In the genomic region with DNA sequence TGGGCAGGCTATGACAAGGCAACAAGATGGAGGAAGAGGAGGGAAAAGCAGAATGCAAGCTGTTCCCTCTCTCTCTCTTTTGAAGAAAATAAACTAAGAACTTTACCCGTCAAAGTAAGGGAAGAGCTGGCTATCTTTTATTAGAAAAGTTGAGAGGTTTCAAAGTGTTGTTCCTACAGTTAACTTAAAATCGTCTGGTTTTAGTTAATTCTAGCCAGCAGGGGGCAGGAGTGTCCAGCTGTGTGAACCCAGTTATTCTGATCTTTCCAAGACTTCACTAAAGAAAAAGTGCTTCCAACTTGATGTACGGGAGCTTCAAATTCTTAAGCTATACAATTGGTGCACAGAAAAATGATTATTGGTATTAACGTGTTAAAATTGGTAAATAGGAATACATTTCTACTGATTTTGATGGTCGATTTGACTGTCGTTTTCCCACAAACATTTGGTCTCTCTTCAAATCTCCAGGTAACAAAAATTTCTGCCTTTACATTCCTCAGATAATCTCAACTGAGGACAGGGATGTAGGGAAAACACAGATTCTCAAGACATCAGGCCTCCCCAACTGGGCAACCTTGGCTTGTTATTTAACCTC, we compare ENCODE assay signal across 9 cellular contexts. TPM values are rescaled to one million over a fixed set of nuclear protein-coding genes. Genes with fewer than 3 reads are reported as not detected.
DNase-seq lines count a peak whose midpoint lies in the region; ATAC-seq and TF ChIP-seq lines count a peak whose summit lies in the region.
"Had no signal": no experiment of that assay in that cellular context is flagged by ENCODE, and none has a peak within 500 bp of the region (broad histone marks: within the 10 kb centered on the region; RNA-seq: fewer than 3 reads in every experiment).

No MANE protein-coding gene starts in this region.

- no peak overlapping the region for H3K18ac ChIP-seq in H9 (ENCODE audit: insufficient read length, low read depth, low read length)

- H3K4me2 ChIP-seq in H9 (ENCODE audit: insufficient read depth, insufficient read length, low read length) = no peak overlapping the region

- peak; percentile 74 for TF ChIP-seq CTCF in H9 (conservative IDR thresholded peaks at IDR 0.05)
- TF ChIP-seq CTCF in right atrium auricular region (IDR thresholded peaks at IDR 0.05) = peak; percentile 46 to 82

- H3K23me2 ChIP-seq in H9 (ENCODE audit: insufficient read length, low read depth, low read length, poor library complexity, severe bottlenecking) = peaks cover 4% of the 10 kb centered on the region

- no peaks in the 10 kb centered on the region for H3K79me1 ChIP-seq in H9 (ENCODE audit: insufficient read depth, low read depth, low read length, poor library complexity, severe bottlenecking)

- H3K9ac ChIP-seq in H9 (ENCODE audit: extremely low read depth, insufficient read length, low read length) = no peak overlapping the region

- no peak overlapping the region for H3K4ac ChIP-seq in H9 (ENCODE audit: low read depth, low read length)

- 0 out of 2 replicates have a peak, but pooled peaks cover 3% of the 10 kb centered on the region for H3K4me1 ChIP-seq in H9 (ENCODE audit: insufficient read depth, low read length)
- H3K4me1 ChIP-seq in right atrium auricular region = peaks cover 0 to 14% of the 10 kb centered on the region in 2 donors

- no peak overlapping the region for H2BK120ac ChIP-seq in H9 (ENCODE audit: low read depth, low read length, poor library complexity, severe bottlenecking)

- H3K79me2 ChIP-seq in H9 (ENCODE audit: insufficient read depth, low read length) = no peaks in the 10 kb centered on the region

- H3K4me3 ChIP-seq in right atrium auricular region = no peak overlapping the region

- H3K27me3 ChIP-seq in H9 (ENCODE audit: insufficient read depth, low read length) = peaks cover 9% of the 10 kb centered on the region; the same call in 1 of the 2 replicates
- no peaks in the 10 kb centered on the region for H3K27me3 ChIP-seq in right atrium auricular region

- no peak overlapping the region for H2BK20ac ChIP-seq in H9 (ENCODE audit: low read depth, low read length, poor library complexity, severe bottlenecking)

- no peak overlapping the region for H3T11ph ChIP-seq in H9 (ENCODE audit: low read length)

- no peak overlapping the region for H2BK12ac ChIP-seq in H9 (ENCODE audit: insufficient read length, low read depth, low read length)

- peaks cover 3% of the 10 kb centered on the region for H4K20me1 ChIP-seq in H9 (ENCODE audit: control insufficient read depth, insufficient read depth, insufficient read length)

- H3K9me3 Mint-ChIP-seq in H9 = peaks cover 12 to 14% of the 10 kb centered on the region in 2 experiments; a peak in 4 of 5 replicates
- peaks cover 4% of the 10 kb centered on the region for H3K9me3 Mint-ChIP-seq in activated naive CD8-positive, alpha-beta T cell treated with anti-CD3 and anti-CD28 coated beads, Interleukin-2, amount 50 U/mL, for 24 hours

- H3K23ac ChIP-seq in H9 (ENCODE audit: insufficient read length, low read depth, low read length) = no peak overlapping the region

- no peak for ATAC-seq in activated naive CD8-positive, alpha-beta T cell treated with anti-CD3 and anti-CD28 coated beads, Interleukin-2, amount 50 U/mL, for 24 hours
- ATAC-seq in sciatic nerve = peak; percentile 53
- ATAC-seq in GM18868 (IDR thresholded peaks at IDR 0.05; ENCODE audit: unreplicated experiment) = no peak

- DNase-seq in D341Med (ENCODE audit: low spot score) (peak; percentile 53), H9 (no peak), OCI-M2 (lab: John Stamatoyannopoulos, UW; ENCODE audit: unreplicated experiment) (peak; percentile 20), right atrium auricular region (ENCODE audit: low spot score) (peak; percentile 64), sciatic nerve (ENCODE audit: low spot score) (peak; percentile 61), NK-92 (lab: John Stamatoyannopoulos, UW; ENCODE audit: unreplicated experiment) (no peak)
- DNase-seq in activated naive CD8-positive, alpha-beta T cell treated with anti-CD3 and anti-CD28 coated beads, Interleukin-2, amount 50 U/mL, for 24 hours = peak; percentile 54
- DNase-seq: activated naive CD8-positive, alpha-beta T cell treated with anti-CD3 and anti-CD28 coated beads, Interleukin-2, amount 10 ng/mL, durations not matched to agents 7 days and 5 days had no signal

- H3K56ac ChIP-seq in H9 (ENCODE audit: insufficient read length, low read depth, low read length) = no peak overlapping the region

- H2BK5ac ChIP-seq in H9 (ENCODE audit: insufficient read length, low read length) = no peak overlapping the region

- no peak overlapping the region for H4K5ac ChIP-seq in H9 (ENCODE audit: insufficient read length, low read depth, low read length)

- H3K27ac ChIP-seq in H9 (ENCODE audit: insufficient read length, low read depth, low read length) (no peak overlapping the region), right atrium auricular region (no peak overlapping the region)

- H3K14ac ChIP-seq in H9 (ENCODE audit: insufficient read depth, low read length) = no peak overlapping the region

- H3K27ac Mint-ChIP-seq in H9 = no peak overlapping the region
- no peak overlapping the region for H3K27ac Mint-ChIP-seq in activated naive CD8-positive, alpha-beta T cell treated with anti-CD3 and anti-CD28 coated beads, Interleukin-2, amount 50 U/mL, for 24 hours
- H3K27ac Mint-ChIP-seq: activated naive CD8-positive, alpha-beta T cell treated with anti-CD3 and anti-CD28 coated beads, Interleukin-2, amount 10 ng/mL, durations not matched to agents 7 days and 5 days had no signal

- no peaks in the 10 kb centered on the region for H3K9me3 ChIP-seq in H9 (ENCODE audit: control insufficient read depth, low read depth, low read length)
- H3K9me3 ChIP-seq in right atrium auricular region = peaks cover 0 to 4% of the 10 kb centered on the region in 2 donors

- no CpG with 5 or more reads among the region's 6 CpGs for WGBS in H9 (ENCODE audit: extremely low coverage, insufficient read length, low lambda C conversion rate)

- no peak overlapping the region for H4K8ac ChIP-seq in H9 (replicated peaks; ENCODE audit: insufficient read length, low read depth, low read length)

- peaks cover 45% of the 10 kb centered on the region for H3K27me3 Mint-ChIP-seq in H9 (ENCODE audit: low read depth)
- H3K27me3 Mint-ChIP-seq in activated naive CD8-positive, alpha-beta T cell treated with anti-CD3 and anti-CD28 coated beads, Interleukin-2, amount 50 U/mL, for 24 hours = peaks cover 20% of the 10 kb centered on the region

- H4K91ac ChIP-seq in H9 (ENCODE audit: insufficient read length, low read depth, low read length) = no peak overlapping the region

- peaks cover 15 to 17% of the 10 kb centered on the region in 2 experiments for H3K4me1 Mint-ChIP-seq in H9
- peaks cover 17% of the 10 kb centered on the region for H3K4me1 Mint-ChIP-seq in activated naive CD8-positive, alpha-beta T cell treated with anti-CD3 and anti-CD28 coated beads, Interleukin-2, amount 50 U/mL, for 24 hours

- no peak overlapping the region for H2AFZ ChIP-seq in H9 (ENCODE audit: low read length)

- H3K36me3 Mint-ChIP-seq in H9 (ENCODE audit: insufficient read depth in 1 of 3, low read depth in 3 of 3) = peaks cover 0 to 2% (median 0%) of the 10 kb centered on the region in 3 experiments; a peak in 2 of 7 replicates
- no peaks in the 10 kb centered on the region for H3K36me3 Mint-ChIP-seq in activated naive CD8-positive, alpha-beta T cell treated with anti-CD3 and anti-CD28 coated beads, Interleukin-2, amount 50 U/mL, for 24 hours (ENCODE audit: low read depth)

- H2AK5ac ChIP-seq in H9 (ENCODE audit: insufficient read length, low read length) = no peak overlapping the region

- intact Hi-C loops in sciatic nerve (cut with DNase I) = loop anchor here (10.0 kb wide), 1 partner anchor 367 kb away; no protein-coding TSS in a partner anchor

- no peaks in the 10 kb centered on the region for H3K36me3 ChIP-seq in right atrium auricular region

- H2BK15ac ChIP-seq in H9 (ENCODE audit: low read depth, low read length) = no peak overlapping the region

- H3K4me3 Mint-ChIP-seq in H9 = no peak overlapping the region
- H3K4me3 Mint-ChIP-seq in activated naive CD8-positive, alpha-beta T cell treated with anti-CD3 and anti-CD28 coated beads, Interleukin-2, amount 50 U/mL, for 24 hours = no peak overlapping the region
- H3K4me3 Mint-ChIP-seq: activated naive CD8-positive, alpha-beta T cell treated with anti-CD3 and anti-CD28 coated beads, Interleukin-2, amount 10 ng/mL, durations not matched to agents 7 days and 5 days had no signal

RNA-seq across cellular contexts. Expression of gene MON2, which starts 28.4 kb away (rescaled TPM):
- 21.9 and 22.3 TPM in 2 replicates for total RNA-seq in H9 (2021)
- total RNA-seq in right atrium auricular region = 10 to 100 TPM; 14.3 to 16.5 TPM
- total RNA-seq in sciatic nerve = 101 TPM

Comparison
In these comparisons a context has a peak if more than half of its experiments do, and no peak if none do; other contexts are left out.
1. DNase-seq: peak in D341Med (single experiment), OCI-M2 (single experiment), activated naive CD8-positive, alpha-beta T cell treated with anti-CD3 and anti-CD28 coated beads, Interleukin-2, amount 50 U/mL, for 24 hours (single experiment), right atrium auricular region (single experiment) and sciatic nerve (single experiment); none in H9 (single experiment) and NK-92 (single experiment).